Comparison of ENCODE assay signal across 10 cellular contexts in the genomic region with DNA sequence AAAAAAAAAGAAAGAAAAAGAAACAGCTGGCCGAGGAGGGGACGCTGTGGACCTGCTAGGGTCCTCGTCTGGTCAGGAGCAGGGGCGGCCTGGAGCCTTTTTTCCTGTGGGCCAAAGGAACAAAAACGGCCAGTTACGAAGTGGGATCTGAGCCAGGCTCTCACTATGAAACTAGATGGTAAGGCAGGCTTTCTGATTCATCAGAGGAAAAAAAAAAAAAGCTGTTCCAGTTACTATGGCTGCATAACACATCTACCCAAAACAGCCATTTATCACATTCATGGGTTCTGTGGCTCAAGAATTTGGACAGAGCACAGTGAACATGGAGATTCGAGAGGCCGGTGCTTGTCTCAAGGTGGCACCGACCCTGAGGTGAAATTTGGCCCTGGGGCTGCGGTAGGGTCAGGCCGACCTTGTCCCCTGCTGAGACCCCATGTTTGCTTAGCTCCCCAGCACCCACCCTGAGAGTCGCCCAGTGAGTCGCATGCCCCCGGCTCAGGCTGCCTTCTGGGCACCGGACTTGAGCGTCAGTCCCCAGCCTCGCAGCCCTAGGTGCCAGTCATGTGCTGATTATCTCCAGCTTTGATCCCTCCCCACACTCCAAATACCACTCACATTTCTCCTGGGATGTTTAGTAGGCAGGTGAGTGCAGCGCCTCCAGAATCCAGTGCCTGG. TPM values are rescaled to one million over a fixed set of nuclear protein-coding genes. Genes with fewer than 3 reads are reported as not detected.
DNase-seq lines count a peak whose midpoint lies in the region; ATAC-seq and TF ChIP-seq lines count a peak whose summit lies in the region.
"Had no signal": no experiment of that assay in that cellular context is flagged by ENCODE, and none has a peak within 500 bp of the region (broad histone marks: within the 10 kb centered on the region; RNA-seq: fewer than 3 reads in every experiment).

No MANE protein-coding gene starts in this region.

- H3K27ac ChIP-seq in GM23338 (ENCODE audit: low read depth): no peak overlapping the region
- peak overlapping the region; percentile 97 for H3K27ac ChIP-seq in smooth muscle cell (ENCODE audit: low read depth)

- peaks cover 24% of the 10 kb centered on the region for H3K4me1 Mint-ChIP-seq in GM23338

- H3K36me3 Mint-ChIP-seq in GM23338 (ENCODE audit: low read depth): no peaks in the 10 kb centered on the region

- H3K79me2 ChIP-seq in GM23338 (replicated peaks; ENCODE audit: insufficient read depth) (no peaks in the 10 kb centered on the region), smooth muscle cell (ENCODE audit: low read depth) (no peaks in the 10 kb centered on the region)

- no peaks in the 10 kb centered on the region for H3K9me3 ChIP-seq in smooth muscle cell (replicated peaks; ENCODE audit: low read depth)

- WGBS in smooth muscle cell (ENCODE audit: low lambda C conversion rate): 65% methylated on average over 18 of the region's 18 CpGs

- H3K4me2 ChIP-seq in GM23338 (no peak overlapping the region), smooth muscle cell (peak overlapping the region; percentile 53)

- no peaks in the 10 kb centered on the region for H3K36me3 ChIP-seq in GM23338 (ENCODE audit: insufficient read depth)
- no peaks in the 10 kb centered on the region for H3K36me3 ChIP-seq in smooth muscle cell (ENCODE audit: low read depth)

- ATAC-seq in GM23338: no peak
- ATAC-seq in left ventricle myocardium superior: peak; percentile 72
- no peak for ATAC-seq in GM21723 (IDR thresholded peaks at IDR 0.05; ENCODE audit: unreplicated experiment)
- no peak for ATAC-seq in HG02938 (IDR thresholded peaks at IDR 0.05; ENCODE audit: unreplicated experiment)
- ATAC-seq: activated CD4-positive, CD25-positive, alpha-beta regulatory T cell treated with anti-CD3 and anti-CD28 coated beads, Interleukin-2, amount 50 U/mL, for 24 hours had no signal

- in situ Hi-C loops in astrocyte of the spinal cord (cut with HindIII; ENCODE audit: low sequenced_read_pairs): no loop called here

- no peaks in the 10 kb centered on the region for H4K20me1 ChIP-seq in GM23338 (replicated peaks; ENCODE audit: insufficient read depth)
- no peaks in the 10 kb centered on the region for H4K20me1 ChIP-seq in smooth muscle cell (ENCODE audit: low read depth)

- H2AFZ ChIP-seq in GM23338 (no peak overlapping the region), smooth muscle cell (ENCODE audit: low read depth) (no peak overlapping the region)

- H3K9ac ChIP-seq in smooth muscle cell (ENCODE audit: low read depth): peak overlapping the region; percentile 91

- H3K27me3 Mint-ChIP-seq in GM23338 (ENCODE audit: insufficient read depth, low read depth, poor library complexity): peaks cover 6% of the 10 kb centered on the region

- no peak for DNase-seq in GM23338 (ENCODE audit: low spot score)
- DNase-seq in astrocyte of the spinal cord (ENCODE audit: low read depth, low spot score): peak; percentile 89
- no peak for DNase-seq in left ventricle myocardium superior
- no peak for DNase-seq in smooth muscle cell (lab: John Stamatoyannopoulos, UW; ENCODE audit: unreplicated experiment)
- no peak for DNase-seq in NK-92 treated with Interleukin-12 subunit alpha and Interleukin-12 subunit beta, amount 100 ng/mL, for 24 hours (lab: John Stamatoyannopoulos, UW)
- DNase-seq in NCI-H1694 treated with DMSO at 0.1 percent for 48 hours (lab: John Stamatoyannopoulos, UW): no peak

- H3K4me1 ChIP-seq in GM23338 (ENCODE audit: insufficient read depth) (peaks cover 6% of the 10 kb centered on the region; the same call in 1 of the 2 replicates), smooth muscle cell (ENCODE audit: low read depth) (no peaks in the 10 kb centered on the region)

- H3K4me3 Mint-ChIP-seq in GM23338: no peak overlapping the region

- no peaks in the 10 kb centered on the region for H3K9me2 ChIP-seq in GM23338 (ENCODE audit: insufficient read depth)

- intact Hi-C loops in left ventricle myocardium superior (cut with micrococcal nuclease): no loop called here

- no peak overlapping the region for H3K4me3 ChIP-seq in GM23338
- no peak overlapping the region for H3K4me3 ChIP-seq in astrocyte of the spinal cord (ENCODE audit: low read depth, low read length)
- no peak overlapping the region for H3K4me3 ChIP-seq in smooth muscle cell

- TF ChIP-seq CTCF in GM23338 (conservative IDR thresholded peaks at IDR 0.05; ENCODE audit: low read depth in 2 of 2) (no peak), astrocyte of the spinal cord (IDR thresholded peaks at IDR 0.05; ENCODE audit: low read depth, low read length) (no peak), smooth muscle cell (IDR thresholded peaks at IDR 0.05; ENCODE audit: borderline replicate concordance, insufficient read depth, poor library complexity, severe bottlenecking) (no peak)

- no peaks in the 10 kb centered on the region for H3K9me3 Mint-ChIP-seq in GM23338

- H3F3A ChIP-seq in GM23338 (replicated peaks; ENCODE audit: low read depth) (no peaks in the 10 kb centered on the region), smooth muscle cell (ENCODE audit: low read depth) (peaks cover 14% of the 10 kb centered on the region)

- H3K27ac Mint-ChIP-seq in GM23338: peak overlapping the region; percentile 35

- H3K27me3 ChIP-seq in GM23338 (ENCODE audit: insufficient read depth) (no peaks in the 10 kb centered on the region), smooth muscle cell (ENCODE audit: low read depth) (no peaks in the 10 kb centered on the region)

TF ChIP-seq in GM23338, 12 proteins besides CTCF, POLR2A, EP300 and RAD21 (continues in another document):
- TF ChIP-seq JUNB (IDR thresholded peaks at IDR 0.05; ENCODE audit: unreplicated experiment) (no peak), ZNF331 (CRISPR knock-in tag; IDR thresholded peaks at IDR 0.05; ENCODE audit: low read depth) (no peak), POLR2AphosphoS5 (IDR thresholded peaks at IDR 0.05; ENCODE audit: low read depth) (no peak)
- TF ChIP-seq, protein P1, sequence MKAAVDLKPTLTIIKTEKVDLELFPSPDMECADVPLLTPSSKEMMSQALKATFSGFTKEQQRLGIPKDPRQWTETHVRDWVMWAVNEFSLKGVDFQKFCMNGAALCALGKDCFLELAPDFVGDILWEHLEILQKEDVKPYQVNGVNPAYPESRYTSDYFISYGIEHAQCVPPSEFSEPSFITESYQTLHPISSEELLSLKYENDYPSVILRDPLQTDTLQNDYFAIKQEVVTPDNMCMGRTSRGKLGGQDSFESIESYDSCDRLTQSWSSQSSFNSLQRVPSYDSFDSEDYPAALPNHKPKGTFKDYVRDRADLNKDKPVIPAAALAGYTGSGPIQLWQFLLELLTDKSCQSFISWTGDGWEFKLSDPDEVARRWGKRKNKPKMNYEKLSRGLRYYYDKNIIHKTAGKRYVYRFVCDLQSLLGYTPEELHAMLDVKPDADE (IDR thresholded peaks at IDR 0.05): no peak

RNA-seq across cellular contexts. Expression of a gene that starts 34.2 kb away (rescaled TPM):
- not detected in 2 replicates for total RNA-seq in GM23338 (2014; rRNA removed; shearing (Covaris generic))
- polyA plus RNA-seq in GM23338 (2016; fragmentation: Nextera tagmentation; extraction: Ambion mirVana): not detected in 2 replicates
- not detected for total RNA-seq in left ventricle myocardium superior
- not detected in 2 replicates for total RNA-seq in smooth muscle cell
- 0.25 TPM in 1 of 2 replicates, not detected in the other for polyA plus RNA-seq in smooth muscle cell
- total RNA-seq: mesenteric fat pad had no signal

RNA-seq across cellular contexts. Expression of a gene that starts 42.9 kb away (rescaled TPM):
- total RNA-seq in GM23338 (2014; rRNA removed; shearing (Covaris generic)): 13.7 and 27.7 TPM in 2 replicates
- polyA plus RNA-seq in GM23338 (2016; fragmentation: Nextera tagmentation; extraction: Ambion mirVana) (14.3 TPM in 2 replicates), smooth muscle cell (12.1 and 13.2 TPM in 2 replicates)
- total RNA-seq in left ventricle myocardium superior (14.7 TPM), smooth muscle cell (9.5 and 13.3 TPM in 2 replicates)

RNA-seq across cellular contexts. Expression of a gene that starts 42.9 kb away (rescaled TPM):
- 46.6 and 62.4 TPM in 2 replicates for total RNA-seq in GM23338 (2014; rRNA removed; shearing (Covaris generic))
- polyA plus RNA-seq in GM23338 (2016; fragmentation: Nextera tagmentation; extraction: Ambion mirVana) (232 and 238 TPM in 2 replicates), smooth muscle cell (110 and 116 TPM in 2 replicates)
- total RNA-seq in left ventricle myocardium superior (106 TPM), smooth muscle cell (41.2 and 49.3 TPM in 2 replicates)
